In genomic region chr9:93698140-93698908, GRCh38 we compare ENCODE assay signal across 11 cellular contexts.
DNase-seq lines count a peak whose midpoint lies in the region; ATAC-seq and TF ChIP-seq lines count a peak whose summit lies in the region.
"Had no signal": no experiment of that assay in that cellular context is flagged by ENCODE, and none has a peak within 500 bp of the region (broad histone marks: within the 10 kb centered on the region; RNA-seq: fewer than 3 reads in every experiment).

No MANE protein-coding gene starts in this region.

- H4K20me1 ChIP-seq in BLaER1: no peaks in the 10 kb centered on the region

- no peaks in the 10 kb centered on the region for H3K36me3 ChIP-seq in BLaER1
- H3K36me3 ChIP-seq in gastroesophageal sphincter: no peaks in the 10 kb centered on the region
- H3K36me3 ChIP-seq in spleen: no peaks in the 10 kb centered on the region
- H3K36me3 ChIP-seq: HAP-1, SJSA1 had no signal

- H3K4me1 ChIP-seq in BLaER1 (peaks cover 35% of the 10 kb centered on the region), gastroesophageal sphincter (no peaks in the 10 kb centered on the region), spleen (no peaks in the 10 kb centered on the region)
- H3K4me1 ChIP-seq: HAP-1, SJSA1 had no signal

- in situ Hi-C loops in GM13976 (cut with MboI; ENCODE audit: low sequenced_read_pairs, unreplicated experiment): loop anchor here (25.0 kb wide), 1 partner anchor 264 kb away; the partner anchor contains the start of gene BARX1

- H3K27ac ChIP-seq in BLaER1 (0 out of 2 replicates have a peak overlapping the region, but pooled peaks have one; percentile 41), gastroesophageal sphincter (no peak overlapping the region), spleen (no peak overlapping the region)
- H3K27ac ChIP-seq: PC-9, SJSA1 had no signal

- H3K27me3 ChIP-seq in BLaER1 (no peaks in the 10 kb centered on the region), gastroesophageal sphincter (no peaks in the 10 kb centered on the region), spleen (replicated peaks in 1 of 7) (peaks cover 0 to 11% (median 0%) of the 10 kb centered on the region in 7 donors)
- H3K27me3 ChIP-seq: SJSA1 had no signal

- peak; percentile 19 for ATAC-seq in gastroesophageal sphincter

- intact Hi-C loops in spleen (cut with DNase I; ENCODE audit: low total_unique reads): no loop called here

- H3K9me3 ChIP-seq in BLaER1 (peaks cover 18% of the 10 kb centered on the region), gastroesophageal sphincter (peaks cover 0 to 37% (median 0%) of the 10 kb centered on the region in 3 donors), spleen (peaks cover 0 to 46% (median 23%) of the 10 kb centered on the region in 8 donors)
- H3K9me3 ChIP-seq: HAP-1, SJSA1 had no signal

- WGBS in gastroesophageal sphincter (ENCODE audit: low coverage in 1 of 2), 2 donors: 100% methylated on average over 1 of the region's 16 CpGs; no CpG with 5 or more reads in 1 of the 2 donors
- 72 to 80% (median 77%) methylated on average over 13 to 16 of the region's 16 CpGs for WGBS in spleen, 5 donors

- no peak for TF ChIP-seq POLR2A in gastroesophageal sphincter (IDR thresholded peaks at IDR 0.05)
- no peak for TF ChIP-seq POLR2A in spleen (IDR thresholded peaks at IDR 0.05)
- no peak for TF ChIP-seq POLR2A in erythroblast (IDR thresholded peaks at IDR 0.05; ENCODE audit: low read length)

- no peak overlapping the region for H3K9ac ChIP-seq in BLaER1

- peak; percentile 16 for DNase-seq in GM13976 (ENCODE audit: low spot score)
- DNase-seq in spleen: peak; percentile 62
- no peak for DNase-seq in SIG-M5 treated with dmso at 0.1 percent for 504 hours (lab: John Stamatoyannopoulos, UW; ENCODE audit: unreplicated experiment)
- DNase-seq in erythroblast (lab: John Stamatoyannopoulos, UW): no peak
- DNase-seq in glomerular visceral epithelial cell (ENCODE audit: extremely low spot score): no peak
- DNase-seq: NCI-H1105, PC-9 had no signal

- peak overlapping the region; percentile 79 for H3K4me2 ChIP-seq in BLaER1
- H3K4me2 ChIP-seq: PC-9 had no signal

- TF ChIP-seq CTCF in GM13976 (IDR thresholded peaks at IDR 0.05; ENCODE audit: borderline replicate concordance, control extremely low read depth, extremely low read depth, insufficient read depth, missing control alignments): no peak
- TF ChIP-seq CTCF in gastroesophageal sphincter (IDR thresholded peaks at IDR 0.05): no peak
- no peak for TF ChIP-seq CTCF in spleen (IDR thresholded peaks at IDR 0.05 in 8 of 11, conservative IDR thresholded peaks at IDR 0.05 in 3 of 11)

- H3K4me3 ChIP-seq in BLaER1 (no peak overlapping the region), gastroesophageal sphincter (no peak overlapping the region), spleen (no peak overlapping the region)
- H3K4me3 ChIP-seq: HAP-1, PC-9, SJSA1 had no signal

- TF ChIP-seq EP300 in gastroesophageal sphincter (IDR thresholded peaks at IDR 0.05): no peak

Comparison
In these comparisons a context has a peak if more than half of its experiments do, and no peak if none do; other contexts are left out.
1. DNase-seq: peak in GM13976 (single experiment) and spleen (single experiment); none in SIG-M5 treated with dmso at 0.1 percent for 504 hours (single experiment), erythroblast (0 of 2) and glomerular visceral epithelial cell (single experiment).